In genomic region chr11:71251159-71251721, GRCh38 we compare ENCODE assay signal across 8 cellular contexts. TPM values are rescaled to one million over a fixed set of nuclear protein-coding genes. Genes with fewer than 3 reads are reported as not detected.
A peak's percentile ranks its signal among the peaks of the same experiment; 100 is the strongest.
DNase-seq lines count a peak whose midpoint lies in the region; ATAC-seq and TF ChIP-seq lines count a peak whose summit lies in the region.

No MANE protein-coding gene starts in this region.

- ATAC-seq in GM18870 (IDR thresholded peaks at IDR 0.05; ENCODE audit: unreplicated experiment) (no peak), HG03175 (IDR thresholded peaks at IDR 0.05; ENCODE audit: unreplicated experiment) (no peak), HG03565 (IDR thresholded peaks at IDR 0.05; ENCODE audit: unreplicated experiment) (no peak)

- H3K4me2 ChIP-seq in BLaER1 treated with 17β-estradiol and CSF1 and Interleukin-3, amounts not matched to agents 10 nM and 100 nM: peak overlapping the region; percentile 92 to 100 (median 99)

- H3K27me3 Mint-ChIP-seq in nephron progenitor cell (ENCODE audit: low read depth, poor library complexity): peaks cover 89% of the 10 kb centered on the region

- TF ChIP-seq CTCF in epithelial cell of proximal tubule (conservative IDR thresholded peaks at IDR 0.05; ENCODE audit: low read depth, low read length): no peak
- no peak for TF ChIP-seq CTCF in nephron progenitor cell (IDR thresholded peaks at IDR 0.05)

- no peak overlapping the region for H3K27ac Mint-ChIP-seq in nephron progenitor cell

- DNase-seq in MG63 (peak; percentile 44), epithelial cell of proximal tubule (ENCODE audit: low read depth) (no peak), nephron progenitor cell (no peak)
- DNase-seq in effector memory CD4-positive, alpha-beta T cell: no peak

- peaks cover 79 to 100% (median 95%) of the 10 kb centered on the region in 11 experiments for H3K27me3 ChIP-seq in BLaER1 treated with 17β-estradiol and CSF1 and Interleukin-3, amounts not matched to agents 10 nM and 100 nM
- no peaks in the 10 kb centered on the region for H3K27me3 ChIP-seq in MG63
- H3K27me3 ChIP-seq in effector memory CD4-positive, alpha-beta T cell (replicated peaks; ENCODE audit: control insufficient read depth, insufficient read depth, low read length, poor library complexity, severe bottlenecking): no peaks in the 10 kb centered on the region

- peak overlapping the region; percentile 47 to 72 (median 62) for H3K4me3 ChIP-seq in BLaER1 treated with 17β-estradiol and CSF1 and Interleukin-3, amounts not matched to agents 10 nM and 100 nM
- peak overlapping the region; percentile 59 for H3K4me3 ChIP-seq in MG63
- H3K4me3 ChIP-seq in epithelial cell of proximal tubule (ENCODE audit: low read depth, low read length): peak overlapping the region; percentile 96
- H3K4me3 ChIP-seq in effector memory CD4-positive, alpha-beta T cell (ENCODE audit: insufficient read depth, low read depth, low read length, poor library complexity, severe bottlenecking): no peak overlapping the region

- peaks cover 18 to 32% (median 29%) of the 10 kb centered on the region in 10 experiments for H3K4me1 ChIP-seq in BLaER1 treated with 17β-estradiol and CSF1 and Interleukin-3, amounts not matched to agents 10 nM and 100 nM
- H3K4me1 ChIP-seq in effector memory CD4-positive, alpha-beta T cell (ENCODE audit: control insufficient read depth, insufficient read depth, low read length, poor library complexity, severe bottlenecking): peaks cover 3% of the 10 kb centered on the region

- no peaks in the 10 kb centered on the region for H3K9me3 Mint-ChIP-seq in nephron progenitor cell

- no peaks in the 10 kb centered on the region for H3K9me3 ChIP-seq in BLaER1 treated with 17β-estradiol and CSF1 and Interleukin-3, amounts not matched to agents 10 nM and 100 nM (replicated peaks in 1 of 11)
- no peaks in the 10 kb centered on the region for H3K9me3 ChIP-seq in MG63
- no peaks in the 10 kb centered on the region for H3K9me3 ChIP-seq in effector memory CD4-positive, alpha-beta T cell (ENCODE audit: control insufficient read depth, low read length)

- H3K9ac ChIP-seq in BLaER1 treated with 17β-estradiol and CSF1 and Interleukin-3, amounts not matched to agents 10 nM and 100 nM: peak overlapping the region in 9 of 11 experiments; percentile 27 to 56 (median 43); a peak in 10 of 22 replicates

- H3K4me3 Mint-ChIP-seq in nephron progenitor cell: peak overlapping the region; percentile 76

- H3K4me1 Mint-ChIP-seq in nephron progenitor cell: peaks cover 37% of the 10 kb centered on the region

- H3K36me3 ChIP-seq in BLaER1 treated with 17β-estradiol and CSF1 and Interleukin-3, amounts not matched to agents 10 nM and 100 nM: no peaks in the 10 kb centered on the region
- no peaks in the 10 kb centered on the region for H3K36me3 ChIP-seq in MG63
- H3K36me3 ChIP-seq in effector memory CD4-positive, alpha-beta T cell (ENCODE audit: control insufficient read depth, insufficient read depth, low read length): no peaks in the 10 kb centered on the region

- no peaks in the 10 kb centered on the region for H3K36me3 Mint-ChIP-seq in nephron progenitor cell (ENCODE audit: low read depth)

- peaks cover 0 to 55% (median 38%) of the 10 kb centered on the region in 11 experiments; a peak in 18 of 22 replicates for H4K20me1 ChIP-seq in BLaER1 treated with 17β-estradiol and CSF1 and Interleukin-3, amounts not matched to agents 10 nM and 100 nM

- no peak overlapping the region; a peak in 1 of 22 replicates for H3K27ac ChIP-seq in BLaER1 treated with 17β-estradiol and CSF1 and Interleukin-3, amounts not matched to agents 10 nM and 100 nM
- H3K27ac ChIP-seq in effector memory CD4-positive, alpha-beta T cell (ENCODE audit: insufficient read depth, low read length, poor library complexity, severe bottlenecking): no peak overlapping the region

RNA-seq across cellular contexts. Expression of gene SHANK2, which starts 1.1 kb away (rescaled TPM):
- 0.49 and 18.6 TPM in 2 replicates for total RNA-seq in MG63 (2014; rRNA removed; shearing (Covaris generic); ENCODE audit: low replicate concordance)
- total RNA-seq in epithelial cell of proximal tubule: 9.5 and 10.9 TPM in 2 replicates
